Comparison of ENCODE assay signal across 11 cellular contexts in the genomic region with DNA sequence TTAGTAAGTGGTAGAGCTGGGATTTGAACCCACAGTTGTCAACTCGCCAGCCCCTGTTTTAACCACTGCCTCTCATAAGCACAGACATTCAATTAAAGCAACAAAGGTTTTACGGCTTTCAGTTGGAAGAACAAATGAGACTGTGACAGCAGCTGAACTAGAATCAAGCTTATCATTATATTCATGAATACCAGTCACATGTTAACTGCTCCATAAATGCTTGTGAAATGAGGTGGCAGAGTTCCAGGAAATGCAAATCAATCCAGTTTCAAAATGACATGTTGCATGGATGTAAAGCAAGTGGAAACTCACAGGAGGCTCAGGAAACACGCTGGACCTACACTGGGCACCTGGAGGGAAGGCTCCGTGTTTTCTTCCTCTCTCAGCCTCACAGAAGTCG. TPM values are rescaled to one million over a fixed set of nuclear protein-coding genes. Genes with fewer than 3 reads are reported as not detected.
DNase-seq lines count a peak whose midpoint lies in the region; ATAC-seq and TF ChIP-seq lines count a peak whose summit lies in the region.
"Had no signal": no experiment of that assay in that cellular context is flagged by ENCODE, and none has a peak within 500 bp of the region (broad histone marks: within the 10 kb centered on the region; RNA-seq: fewer than 3 reads in every experiment).

No MANE protein-coding gene starts in this region.

- peaks cover 16% of the 10 kb centered on the region for H3K9me3 Mint-ChIP-seq in Caco-2 (ENCODE audit: unreplicated experiment)
- H3K9me3 Mint-ChIP-seq in activated T-helper 1 cell treated with anti-CD3 and anti-CD28 coated beads, Interleukin-12 subunit alpha, Interleukin-12 subunit beta, Interleukin-2, Interleukin-4 antibody, amounts not matched to agents 30 ng/mL and 10 ng/mL and 1 ng/mL, durations not matched to agents 14 hours and 24 hours and 36 hours = peaks cover 12% of the 10 kb centered on the region

- peak overlapping the region; percentile 81 for H3K27ac Mint-ChIP-seq in Caco-2 (ENCODE audit: unreplicated experiment)
- H3K27ac Mint-ChIP-seq in activated T-helper 1 cell treated with anti-CD3 and anti-CD28 coated beads, Interleukin-12 subunit alpha, Interleukin-12 subunit beta, Interleukin-2, Interleukin-4 antibody, amounts not matched to agents 30 ng/mL and 10 ng/mL and 1 ng/mL, durations not matched to agents 14 hours and 24 hours and 36 hours = peak overlapping the region; percentile 71

- peaks cover 7% of the 10 kb centered on the region for H3K4me1 Mint-ChIP-seq in Caco-2 (ENCODE audit: low read depth, unreplicated experiment)
- peaks cover 55% of the 10 kb centered on the region for H3K4me1 Mint-ChIP-seq in activated T-helper 1 cell treated with anti-CD3 and anti-CD28 coated beads, Interleukin-12 subunit alpha, Interleukin-12 subunit beta, Interleukin-2, Interleukin-4 antibody, amounts not matched to agents 30 ng/mL and 10 ng/mL and 1 ng/mL, durations not matched to agents 14 hours and 24 hours and 36 hours (ENCODE audit: low read depth)

- H3K36me3 Mint-ChIP-seq in Caco-2 (ENCODE audit: insufficient read depth, unreplicated experiment) = no peaks in the 10 kb centered on the region
- H3K36me3 Mint-ChIP-seq in activated T-helper 1 cell treated with anti-CD3 and anti-CD28 coated beads, Interleukin-12 subunit alpha, Interleukin-12 subunit beta, Interleukin-2, Interleukin-4 antibody, amounts not matched to agents 30 ng/mL and 10 ng/mL and 1 ng/mL, durations not matched to agents 14 hours and 24 hours and 36 hours (ENCODE audit: low read depth) = peaks cover 2% of the 10 kb centered on the region

- no peak for TF ChIP-seq CTCF in Caco-2 (IDR thresholded peaks at IDR 0.05; ENCODE audit: insufficient read depth in 1 of 2, low read depth in 1 of 2, low read length in 1 of 2, severe bottlenecking in 1 of 2, unreplicated experiment in 1 of 2)

- H3K4me1 ChIP-seq in Caco-2 = peaks cover 17% of the 10 kb centered on the region

- CTCF ChIA-PET in Caco-2 (lab: Charles Lee) = interaction anchor here (1.0 to 1.2 kb wide), 2 partner anchors 56 to 62 kb away, joined by 3 to 4 read pairs; no protein-coding TSS in a partner anchor

- BruUV-seq in Caco-2 (replicated peaks; lab: Mats Ljungman, UMichigan) = no TSS peak

- H3K4me3 Mint-ChIP-seq in Caco-2 (ENCODE audit: unreplicated experiment) = no peak overlapping the region
- peak overlapping the region; percentile 76 for H3K4me3 Mint-ChIP-seq in activated T-helper 1 cell treated with anti-CD3 and anti-CD28 coated beads, Interleukin-12 subunit alpha, Interleukin-12 subunit beta, Interleukin-2, Interleukin-4 antibody, amounts not matched to agents 30 ng/mL and 10 ng/mL and 1 ng/mL, durations not matched to agents 14 hours and 24 hours and 36 hours

- POLR2A ChIA-PET in Caco-2 (lab: Charles Lee) = no interaction called here

- DNase-seq in Caco-2 = no peak
- DNase-seq in NCI-H1417 treated with DMSO at 0.1 percent for 48 hours (lab: John Stamatoyannopoulos, UW) = peak; percentile 77
- DNase-seq in activated T-helper 1 cell treated with anti-CD3 and anti-CD28 coated beads, Interleukin-12 subunit alpha, Interleukin-12 subunit beta, Interleukin-2, Interleukin-4 antibody, amounts not matched to agents 30 ng/mL and 10 ng/mL and 1 ng/mL, durations not matched to agents 14 hours and 24 hours and 36 hours (ENCODE audit: low spot score) = no peak
- peak; percentile 29 to 83 for DNase-seq in lung microvascular endothelial cell (ENCODE audit: low read depth in 2 of 2)
- no peak for DNase-seq in left cardiac atrium
- DNase-seq: body of pancreas, posterior cingulate gyrus had no signal

- H3K36me3 ChIP-seq in Caco-2 (ENCODE audit: control insufficient read depth, insufficient read depth, low read length) = no peaks in the 10 kb centered on the region

- no peaks in the 10 kb centered on the region for H3K27me3 Mint-ChIP-seq in Caco-2 (ENCODE audit: insufficient read depth, unreplicated experiment)
- peaks cover 8% of the 10 kb centered on the region for H3K27me3 Mint-ChIP-seq in activated T-helper 1 cell treated with anti-CD3 and anti-CD28 coated beads, Interleukin-12 subunit alpha, Interleukin-12 subunit beta, Interleukin-2, Interleukin-4 antibody, amounts not matched to agents 30 ng/mL and 10 ng/mL and 1 ng/mL, durations not matched to agents 14 hours and 24 hours and 36 hours (ENCODE audit: insufficient read depth)

- intact Hi-C loops in Caco-2 (cut with micrococcal nuclease; ENCODE audit: unreplicated experiment) = no loop called here
- intact Hi-C loops in activated T-helper 1 cell treated with anti-CD3 and anti-CD28 coated beads, Interleukin-12 subunit alpha, Interleukin-12 subunit beta, Interleukin-2, Interleukin-4 antibody, amounts not matched to agents 30 ng/mL and 10 ng/mL and 1 ng/mL, durations not matched to agents 14 hours and 24 hours and 36 hours (cut with micrococcal nuclease) = no loop called here
- intact Hi-C loops in left cardiac atrium (cut with DNase I) = no loop called here

- H3K4me3 ChIP-seq in Caco-2 (ENCODE audit: low read depth, low read length) = no peak overlapping the region
- H3K4me3 ChIP-seq: body of pancreas had no signal

- 0 out of 2 replicates have a peak, but pooled peaks cover 13% of the 10 kb centered on the region for H3K9me3 ChIP-seq in Caco-2
- H3K9me3 ChIP-seq: body of pancreas had no signal

- H3K27me3 ChIP-seq in Caco-2 (replicated peaks; ENCODE audit: control insufficient read depth, insufficient read depth, low read length) = no peaks in the 10 kb centered on the region

- ATAC-seq in left cardiac atrium (no peak), GM21526 (IDR thresholded peaks at IDR 0.05; ENCODE audit: low FRiP score, unreplicated experiment) (no peak), GM21390 (IDR thresholded peaks at IDR 0.05; ENCODE audit: unreplicated experiment) (no peak), GM18907 (IDR thresholded peaks at IDR 0.05; ENCODE audit: unreplicated experiment) (no peak)
- ATAC-seq: body of pancreas had no signal

RNA-seq across cellular contexts. Expression of a gene that starts 3.9 kb away (rescaled TPM):
- total RNA-seq in Caco-2 (2022) (0.12 and 0.25 TPM in 2 replicates), lung microvascular endothelial cell (under 0.01 and 0.20 TPM in 2 replicates), left cardiac atrium (under 1 TPM; 0.06 to 0.21 TPM)
- total RNA-seq in activated T-helper 1 cell treated with anti-CD3 and anti-CD28 coated beads, Interleukin-12 subunit alpha, Interleukin-12 subunit beta, Interleukin-2, Interleukin-4 antibody, amounts not matched to agents 30 ng/mL and 10 ng/mL and 1 ng/mL, durations not matched to agents 14 hours and 24 hours and 36 hours = 0.27 and 0.31 TPM in 2 replicates
- total RNA-seq: body of pancreas, NCI-H460 had no signal

RNA-seq across cellular contexts. Expression of a gene that starts 25.7 kb away (rescaled TPM):
- total RNA-seq in Caco-2 (2022) = 0.09 and 0.16 TPM in 2 replicates
- not detected in 2 replicates for total RNA-seq in activated T-helper 1 cell treated with anti-CD3 and anti-CD28 coated beads, Interleukin-12 subunit alpha, Interleukin-12 subunit beta, Interleukin-2, Interleukin-4 antibody, amounts not matched to agents 30 ng/mL and 10 ng/mL and 1 ng/mL, durations not matched to agents 14 hours and 24 hours and 36 hours
- total RNA-seq in lung microvascular endothelial cell = 0.20 and 0.22 TPM in 2 replicates
- under 1 TPM; 0.18 to 0.74 TPM for total RNA-seq in left cardiac atrium
- total RNA-seq: NCI-H460 had no signal

RNA-seq across cellular contexts. Expression of a gene that starts 44.1 kb away (rescaled TPM):
- total RNA-seq in Caco-2 (2022) (not detected in 2 replicates), lung microvascular endothelial cell (not detected in 2 replicates), left cardiac atrium (not detected)
- not detected in 2 replicates for total RNA-seq in activated T-helper 1 cell treated with anti-CD3 and anti-CD28 coated beads, Interleukin-12 subunit alpha, Interleukin-12 subunit beta, Interleukin-2, Interleukin-4 antibody, amounts not matched to agents 30 ng/mL and 10 ng/mL and 1 ng/mL, durations not matched to agents 14 hours and 24 hours and 36 hours
- total RNA-seq: body of pancreas, NCI-H460 had no signal

Comparison
In these comparisons a context has a peak if more than half of its experiments do, and no peak if none do; other contexts are left out.
1. DNase-seq: peak in NCI-H1417 treated with DMSO at 0.1 percent for 48 hours (single experiment) and lung microvascular endothelial cell (2 of 2); none in Caco-2 (0 of 2), activated T-helper 1 cell treated with anti-CD3 and anti-CD28 coated beads, Interleukin-12 subunit alpha, Interleukin-12 subunit beta, Interleukin-2, Interleukin-4 antibody, amounts not matched to agents 30 ng/mL and 10 ng/mL and 1 ng/mL, durations not matched to agents 14 hours and 24 hours and 36 hours (single experiment) and left cardiac atrium (single experiment).